In the genomic region with DNA sequence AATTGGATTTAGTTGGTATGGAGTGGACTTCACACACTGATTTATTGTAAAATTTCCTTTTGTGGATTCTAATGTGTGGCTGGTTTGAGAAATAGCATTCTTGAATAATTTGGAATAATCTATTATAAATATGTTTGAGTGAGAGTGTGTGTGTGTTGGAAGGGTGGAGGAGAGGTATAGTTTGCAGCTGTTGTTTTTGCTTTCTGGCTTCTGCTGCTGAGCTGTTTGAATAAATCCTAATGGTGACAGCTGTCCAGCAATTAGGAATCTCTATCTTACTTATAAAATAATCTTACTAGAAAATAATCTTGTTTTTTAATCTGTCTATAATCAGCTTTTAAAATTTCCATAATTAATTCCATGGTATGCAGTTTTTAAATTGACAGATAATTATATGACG, we compare ENCODE assay signal across 17 cellular contexts.
"Had no signal": no experiment of that assay in that cellular context is flagged by ENCODE, and none has a peak within 500 bp of the region (broad histone marks: within the 10 kb centered on the region; RNA-seq: fewer than 3 reads in every experiment).

No MANE protein-coding gene starts in this region.

- DNase-seq: effector CD4-positive, alpha-beta T cell; endodermal cell; foreskin melanocyte; heart left ventricle; hippocampal formation; left colon; left ventricle myocardium superior; mucosa of descending colon; nucleus accumbens; ovary; sigmoid colon; small intestine; stimulated activated CD4-positive, alpha-beta T cell treated with anti-CD3 and anti-CD28 coated beads, Interleukin-12 subunit alpha, Interleukin-12 subunit beta, amount 100 ng/mL, for 4 hours; stimulated activated naive CD4-positive, alpha-beta T cell treated with Interleukin-2 at 50 U/mL for 16 hours; trophoblast cell had no signal

- H3K4me3 Mint-ChIP-seq: endodermal cell; natural killer cell treated with Interleukin-12 subunit alpha and Interleukin-12 subunit beta and Interleukin-15 and Interleukin-18, amount 100 ng/mL, for 72 hours; neural progenitor cell had no signal

- H3K27ac Mint-ChIP-seq: endodermal cell; natural killer cell treated with Interleukin-12 subunit alpha and Interleukin-12 subunit beta and Interleukin-15 and Interleukin-18, amount 100 ng/mL, for 72 hours; neural progenitor cell had no signal

- H3K27me3 Mint-ChIP-seq: natural killer cell treated with Interleukin-12 subunit alpha and Interleukin-12 subunit beta and Interleukin-15 and Interleukin-18, amount 100 ng/mL, for 72 hours had no signal

- ATAC-seq: heart left ventricle; left colon; left ventricle myocardium superior; mucosa of descending colon; natural killer cell treated with Interleukin-12 subunit alpha and Interleukin-12 subunit beta and Interleukin-15 and Interleukin-18, amount 100 ng/mL, for 72 hours had no signal

- H3K4me1 Mint-ChIP-seq: neural progenitor cell had no signal

- H3K36me3 Mint-ChIP-seq: natural killer cell treated with Interleukin-12 subunit alpha and Interleukin-12 subunit beta and Interleukin-15 and Interleukin-18, amount 100 ng/mL, for 72 hours; neural progenitor cell had no signal
